Comparison of ENCODE assay signal across 11 cellular contexts in the genomic region with DNA sequence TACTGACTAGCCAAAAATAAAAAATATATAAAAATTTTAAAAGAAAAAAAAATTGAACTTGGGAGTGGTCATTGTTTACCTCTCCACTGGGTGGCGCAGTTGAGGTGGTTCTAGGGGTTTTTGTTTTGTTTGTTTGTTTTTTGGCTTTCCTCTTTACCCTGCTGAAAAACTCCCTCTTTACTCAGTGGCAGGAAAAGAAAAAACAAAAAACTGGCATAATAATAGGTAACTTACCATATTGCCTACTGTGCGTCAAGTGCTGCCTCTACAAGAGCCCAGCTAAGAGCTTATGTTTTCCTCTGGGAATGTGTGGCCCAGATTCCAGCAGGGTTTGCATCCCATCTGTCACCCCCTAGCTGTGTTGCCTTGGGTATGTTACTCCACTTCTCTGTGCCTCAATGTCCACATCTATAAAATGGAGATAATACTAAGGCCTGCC. TPM values are rescaled to one million over a fixed set of nuclear protein-coding genes. Genes with fewer than 3 reads are reported as not detected.
DNase-seq lines count a peak whose midpoint lies in the region; ATAC-seq, FAIRE-seq and TF ChIP-seq lines count a peak whose summit lies in the region.
"Not testable (repeated sequence)": the region's sequence is repeated elsewhere in the genome, so short reads cannot be mapped to it uniquely, and the experiment has no call there.
"Had no signal": no experiment of that assay in that cellular context is flagged by ENCODE, and none has a peak within 500 bp of the region (broad histone marks: within the 10 kb centered on the region; RNA-seq: fewer than 3 reads in every experiment).

No MANE protein-coding gene starts in this region.

- TF ChIP-seq RAD21 in HCT116 (IDR thresholded peaks at IDR 0.05; ENCODE audit: low read depth), result peak; percentile 51
- TF ChIP-seq RAD21 in K562 (CRISPR knock-in tag; conservative IDR thresholded peaks at IDR 0.05 in 1 of 2, IDR thresholded peaks at IDR 0.05 in 1 of 2), result peak; percentile 22 to 47; a peak in 3 of 4 replicates

- not testable (repeated sequence) for H3K9me3 Mint-ChIP-seq in CD14-positive monocyte

- TF ChIP-seq EP300 in K562 (IDR thresholded peaks at IDR 0.05; ENCODE audit: low read length), result not testable (repeated sequence)

- H3K4me2 ChIP-seq in HCT116 (ENCODE audit: low read length); OCI-LY7 (ENCODE audit: low read length); K562 (ENCODE audit: insufficient read depth, low read length); mesendoderm (ENCODE audit: low read length): not testable (repeated sequence)

- not testable (repeated sequence) for DNase-seq in CD14-positive monocyte (ENCODE audit: low spot score); HCT116 (ENCODE audit: low read depth, low spot score)
- peak; percentile 13 for DNase-seq in OCI-LY7 (ENCODE audit: low spot score)
- peak; percentile 39 to 40 for DNase-seq in activated CD4-positive, alpha-beta T cell treated with anti-CD3 and anti-CD28 coated beads, Interleukin-2, amount 50 U/mL, for 4 hours
- DNase-seq in K562 (ENCODE audit: extremely low read depth in 1 of 4, low spot score in 3 of 4), result peak in 3 of 4 experiments; percentile 27 to 32 (median 29)
- peak; percentile 33 for DNase-seq in fibroblast of the aortic adventitia (ENCODE audit: low read depth)
- peak; percentile 42 for DNase-seq in mesendoderm
- DNase-seq in stimulated activated CD4-positive, alpha-beta T cell treated with anti-CD3 and anti-CD28 coated beads, Interleukin-4, amount 100 ng/mL, for 1 hour, result peak; percentile 48

- H3K9me3 ChIP-seq in HCT116 (ENCODE audit: control insufficient read depth in 1 of 2, insufficient read depth in 1 of 2, low read depth in 1 of 2, low read length in 2 of 2); OCI-LY7 (ENCODE audit: low read length); K562 (replicated peaks; ENCODE audit: control insufficient read depth, insufficient read depth, low read depth, low read length): not testable (repeated sequence)

- CTCF ChIA-PET in HCT116 (lab: Charles Lee), result interaction anchor here (0.7 to 1.7 kb wide), 5 partner anchors 12 to 970 kb away, joined by 3 to 13 read pairs (median 4); no protein-coding TSS in a partner anchor
- CTCF ChIA-PET in OCI-LY7 (lab: Charles Lee; ENCODE audit: unreplicated experiment), result not testable (repeated sequence)
- CTCF ChIA-PET in K562 (lab: Yijun Ruan, JAX; ENCODE audit: low intra/inter-chr PET ratio), result interaction anchor here (0.6 to 1.3 kb wide), 6 partner anchors 18 to 328 kb away, joined by 3 to 6 read pairs (median 4); no protein-coding TSS in a partner anchor

- not testable (repeated sequence) for H3K79me2 ChIP-seq in HCT116 (ENCODE audit: insufficient read depth, low read length); OCI-LY7 (ENCODE audit: insufficient read depth, low read depth, low read length); K562 (ENCODE audit: control insufficient read depth, insufficient read depth, low read length); mesendoderm (ENCODE audit: control insufficient read depth, insufficient read depth, low read length)

- H2AFZ ChIP-seq in HCT116 (ENCODE audit: low read depth, low read length, poor library complexity, severe bottlenecking); OCI-LY7 (ENCODE audit: low read length); K562 (ENCODE audit: low read depth, low read length): not testable (repeated sequence)

- H4K8ac ChIP-seq in mesendoderm (ENCODE audit: low read depth, low read length), result not testable (repeated sequence)

- not testable (repeated sequence) for ATAC-seq in HCT116, K562

- H3K36me3 ChIP-seq in HCT116 (ENCODE audit: control insufficient read depth in 1 of 2, insufficient read depth in 2 of 2, low read length in 2 of 2); OCI-LY7 (ENCODE audit: insufficient read depth, low read length); K562 (ENCODE audit: control insufficient read depth, insufficient read depth, low read length); mesendoderm (ENCODE audit: control insufficient read depth, insufficient read depth, low read length): not testable (repeated sequence)

- RAD21 ChIA-PET in HCT116 (lab: Charles Lee; ENCODE audit: low non-redundant PET in 1 of 2, low total read pairs in 2 of 2, uncharacterized antibody in 2 of 2, unreplicated experiment in 2 of 2), result interaction anchor here in 1 of 2 experiments (0.6 to 1.2 kb wide), 2 partner anchors 17 to 322 kb away, joined by 4 to 6 read pairs; no protein-coding TSS in a partner anchor

- H3K27ac Mint-ChIP-seq in CD14-positive monocyte, result not testable (repeated sequence)

- H3K4me3 ChIP-seq in HCT116 (replicated peaks in 1 of 2; ENCODE audit: low read depth in 1 of 2, low read length in 2 of 2); OCI-LY7 (ENCODE audit: low read depth, low read length, poor library complexity, severe bottlenecking); K562; fibroblast of the aortic adventitia (ENCODE audit: low read depth, low read length); mesendoderm (ENCODE audit: low read length): not testable (repeated sequence)

- H3K9me2 ChIP-seq in HCT116 (ENCODE audit: insufficient read depth); OCI-LY7 (ENCODE audit: insufficient read depth, low read length): not testable (repeated sequence)

- intact Hi-C loops in CD14-positive monocyte (cut with micrococcal nuclease), result loop anchor here in 1 of 2 donors (2.0 kb wide), 1 partner anchor 182 kb away; no protein-coding TSS in a partner anchor
- intact Hi-C loops in HCT116 (cut with micrococcal nuclease); OCI-LY7 (cut with micrococcal nuclease; ENCODE audit: unreplicated experiment): not testable (repeated sequence)
- intact Hi-C loops in K562 (cut with micrococcal nuclease), result loop anchor here (5.0 kb wide), 1 partner anchor 136 kb away; a partner anchor contains a TSS

- not testable (repeated sequence) for H3K4me3 Mint-ChIP-seq in CD14-positive monocyte

- not testable (repeated sequence) for H3K79me1 ChIP-seq in mesendoderm (ENCODE audit: low read length)

- H3K4me1 ChIP-seq in HCT116 (ENCODE audit: control insufficient read depth in 1 of 2, insufficient read depth in 2 of 2, low read length in 2 of 2) (peaks cover 0 to 13% of the 10 kb centered on the region in 2 experiments; a peak in 2 of 4 replicates), K562 (replicated peaks in 1 of 2; ENCODE audit: control insufficient read depth in 2 of 2, insufficient read depth in 2 of 2, low read length in 2 of 2) (peaks cover 0 to 14% of the 10 kb centered on the region in 2 experiments; a peak in 3 of 5 replicates)
- not testable (repeated sequence) for H3K4me1 ChIP-seq in OCI-LY7 (ENCODE audit: insufficient read depth, low read length, poor library complexity, severe bottlenecking); mesendoderm (ENCODE audit: control insufficient read depth, low read depth, low read length)

- peak; percentile 80 for FAIRE-seq in K562 (lab: Jason Lieb, UNC)

- not testable (repeated sequence) for H3K23ac ChIP-seq in mesendoderm (ENCODE audit: low read length)

- H2BK15ac ChIP-seq in mesendoderm (replicated peaks; ENCODE audit: low read depth), result not testable (repeated sequence)

- not testable (repeated sequence) for H2AK5ac ChIP-seq in mesendoderm (ENCODE audit: low read length)

- H3K9ac ChIP-seq in HCT116 (ENCODE audit: low read length); K562 (ENCODE audit: insufficient read depth in 1 of 2, low read depth in 2 of 2, low read length in 2 of 2); mesendoderm (ENCODE audit: low read length): not testable (repeated sequence)

- H3K4ac ChIP-seq in mesendoderm (ENCODE audit: low read depth, low read length), result not testable (repeated sequence)

- in situ Hi-C loops in K562 (cut with MboI), result not testable (repeated sequence)

- TF ChIP-seq POLR2A in HCT116 (IDR thresholded peaks at IDR 0.05; ENCODE audit: borderline replicate concordance, extremely low read depth, insufficient read depth, insufficient read length); K562 (conservative IDR thresholded peaks at IDR 0.05): not testable (repeated sequence)

- POLR2A ChIA-PET in HCT116 (lab: Charles Lee); OCI-LY7 (lab: Charles Lee); K562 (lab: Yijun Ruan, JAX): not testable (repeated sequence)

- H4K5ac ChIP-seq in mesendoderm (ENCODE audit: low read length), result not testable (repeated sequence)

- not testable (repeated sequence) for H2BK5ac ChIP-seq in mesendoderm (ENCODE audit: low read length)

- not testable (repeated sequence) for H4K20me1 ChIP-seq in HCT116 (ENCODE audit: insufficient read depth); OCI-LY7 (ENCODE audit: insufficient read depth, low read length); K562 (replicated peaks; ENCODE audit: control insufficient read depth, insufficient read depth, low read length)

- peaks cover 22 to 33% (median 33%) of the 10 kb centered on the region in 3 donors for H3K27me3 Mint-ChIP-seq in CD14-positive monocyte (ENCODE audit: low read depth in 3 of 3)

- not testable (repeated sequence) for H3K9me1 ChIP-seq in K562 (ENCODE audit: control insufficient read depth, insufficient read depth, low read length)

- TF ChIP-seq CTCF in CD14-positive monocyte (IDR thresholded peaks at IDR 0.05) (peak; percentile 75), HCT116 (IDR thresholded peaks at IDR 0.05 in 2 of 3, conservative IDR thresholded peaks at IDR 0.05 in 1 of 3; ENCODE audit: borderline replicate concordance in 1 of 3, insufficient read depth in 1 of 3, low read depth in 2 of 3, low read length in 2 of 3) (peak; percentile 48 to 66 (median 63); a peak in 5 of 6 replicates), OCI-LY7 (conservative IDR thresholded peaks at IDR 0.05; ENCODE audit: low read length) (peak; percentile 77), K562 (IDR thresholded peaks at IDR 0.05 in 2 of 3, conservative IDR thresholded peaks at IDR 0.05 in 1 of 3; ENCODE audit: insufficient read depth in 2 of 3, low read depth in 1 of 3, low read length in 3 of 3) (peak; percentile 42 to 73 (median 59); a peak in 5 of 6 replicates), fibroblast of the aortic adventitia (IDR thresholded peaks at IDR 0.05; ENCODE audit: insufficient read depth, low read length) (peak; percentile 68)

- WGBS in K562 (ENCODE audit: insufficient coverage, low coverage, missing lambda C conversion rate), result 15% methylated on average over 2 of the region's 2 CpGs
- no CpG with 5 or more reads among the region's 2 CpGs for WGBS in mesendoderm (ENCODE audit: extremely low coverage, insufficient coverage, low lambda C conversion rate)

- H3K4me1 Mint-ChIP-seq in CD14-positive monocyte, result peaks cover 16% of the 10 kb centered on the region

- H2BK120ac ChIP-seq in mesendoderm (ENCODE audit: low read depth, low read length), result not testable (repeated sequence)

- not testable (repeated sequence) for H3K18ac ChIP-seq in mesendoderm (ENCODE audit: low read length)

- H3K56ac ChIP-seq in mesendoderm (ENCODE audit: low read length), result not testable (repeated sequence)

- H3K36me3 Mint-ChIP-seq in CD14-positive monocyte, result not testable (repeated sequence)

- not testable (repeated sequence) for H3K27ac ChIP-seq in HCT116 (ENCODE audit: low read depth, low read length); OCI-LY7 (ENCODE audit: low read depth, low read length, poor library complexity, severe bottlenecking); K562 (ENCODE audit: extremely low read depth, low read depth, low read length); mesendoderm (ENCODE audit: low read depth, low read length)

- BruUV-seq in HCT116 (replicated peaks; lab: Mats Ljungman, UMichigan); OCI-LY7 (replicated peaks; lab: Mats Ljungman, UMichigan); K562 (replicated peaks; lab: Mats Ljungman, UMichigan): not testable (repeated sequence)

- not testable (repeated sequence) for H3K27me3 ChIP-seq in HCT116 (ENCODE audit: insufficient read depth, low read length); K562 (ENCODE audit: control insufficient read depth in 2 of 2, insufficient read depth in 2 of 2, low read length in 2 of 2); mesendoderm (ENCODE audit: insufficient read depth, low read length, poor library complexity)

RNA-seq across cellular contexts. Expression of a gene that starts 12.6 kb away (rescaled TPM):
- polyA plus RNA-seq in CD14-positive monocyte (not detected), K562 (2011; rRNA removed) (0.03 and 0.16 TPM in 2 replicates), K562 (2014; fragmentation: Illumina TruSeq; extraction: Trizol) (0.28 and 0.71 TPM in 2 replicates), K562 (2014; fragmentation: Nextera tagmentation; extraction: Ambion mirVana) (under 1 TPM; 0.10 to 0.11 TPM), K562 (2014; rRNA removed) (0.04 TPM in 1 of 2 replicates, not detected in the other)
- total RNA-seq in HCT116 (2021; ENCODE audit: unreplicated experiment) (not detected), OCI-LY7 (2022) (not detected in 2 replicates), K562 (2014; rRNA removed) (0.77 TPM in 1 of 2 replicates, not detected in the other), K562 (2014; rRNA removed; fragmentation: Illumina TruSeq; extraction: Trizol) (0.25 TPM in 1 of 2 replicates, not detected in the other), K562 (2015; rRNA removed; fragmentation: Illumina TruSeq; extraction: Trizol) (0.11 TPM in 1 of 2 replicates, not detected in the other), K562 (2021) (0.38 TPM in 1 of 2 replicates, not detected in the other), fibroblast of the aortic adventitia (ENCODE audit: low replicate concordance) (not detected in 2 replicates)
- polyA plus RNA-seq in HCT116 (2012), result 0.14 and 0.21 TPM in 2 replicates
- total RNA-seq in OCI-LY7 (2014; rRNA removed; shearing (Covaris generic)), result not detected in 2 replicates
- total RNA-seq in K562 (2011; cell fraction: chromatin; rRNA removed; ENCODE audit: low replicate concordance), result 2.7 and 3.1 TPM in 2 replicates
- total RNA-seq in K562 (2011; cell fraction: nucleolus; rRNA removed), result 0.17 and 0.39 TPM in 2 replicates
- total RNA-seq in K562 (2011; cell fraction: nucleoplasm; rRNA removed), result 1.5 and 3.0 TPM in 2 replicates
- 0.12 and 0.35 TPM in 2 replicates for polyA plus RNA-seq in K562 (2011; cell fraction: cytosol; rRNA removed)
- 0.28 and 0.40 TPM in 2 replicates for polyA plus RNA-seq in K562 (2011; cell fraction: nucleus; rRNA removed)
- 0.44 and 1.4 TPM in 2 replicates for polyA plus RNA-seq in K562 (2012)
- 0.12 TPM in 1 of 2 replicates, not detected in the other for polyA minus RNA-seq in K562 (2011; rRNA and poly(A)+ RNA removed)
- not detected in 2 replicates for polyA minus RNA-seq in K562 (2011; cell fraction: cytosol; rRNA and poly(A)+ RNA removed)
- polyA minus RNA-seq in K562 (2011; cell fraction: nucleus; rRNA and poly(A)+ RNA removed), result 0.67 TPM in 1 of 2 replicates, not detected in the other
- polyA plus RNA-seq in mesendoderm (2013, experiment 1 of 2), result 0.18 TPM
- polyA plus RNA-seq in mesendoderm (2013, experiment 2 of 2), result 0.10 TPM
- total RNA-seq: aorta; subcutaneous adipose tissue; T-helper 2 cell treated with Interferon-gamma antibody and Interleukin-4, amounts not matched to agents 100 ng/mL and 5 ng/mL, for 36 hours had no signal
- polyA plus RNA-seq: aorta had no signal

RNA-seq across cellular contexts. Expression of a gene that starts 38.5 kb away (rescaled TPM):
- not detected for polyA plus RNA-seq in CD14-positive monocyte
- not detected for total RNA-seq in HCT116 (2021; ENCODE audit: unreplicated experiment)
- polyA plus RNA-seq in HCT116 (2012), result not detected in 2 replicates
- total RNA-seq in OCI-LY7 (2014; rRNA removed; shearing (Covaris generic)), result not detected in 2 replicates
- not detected in 2 replicates for total RNA-seq in OCI-LY7 (2022)
- not detected in 2 replicates for total RNA-seq in K562 (2011; cell fraction: chromatin; rRNA removed; ENCODE audit: low replicate concordance)
- not detected in 2 replicates for total RNA-seq in K562 (2011; cell fraction: nucleolus; rRNA removed)
- total RNA-seq in K562 (2011; cell fraction: nucleoplasm; rRNA removed), result not detected in 2 replicates
- not detected in 2 replicates for total RNA-seq in K562 (2014; rRNA removed)
- not detected in 2 replicates for total RNA-seq in K562 (2014; rRNA removed; fragmentation: Illumina TruSeq; extraction: Trizol)
- total RNA-seq in K562 (2015; rRNA removed; fragmentation: Illumina TruSeq; extraction: Trizol), result not detected in 2 replicates
- not detected in 2 replicates for total RNA-seq in K562 (2021)
- polyA plus RNA-seq in K562 (2011; rRNA removed), result not detected in 2 replicates
- polyA plus RNA-seq in K562 (2011; cell fraction: cytosol; rRNA removed), result not detected in 2 replicates
- not detected in 2 replicates for polyA plus RNA-seq in K562 (2011; cell fraction: nucleus; rRNA removed)
- polyA plus RNA-seq in K562 (2012), result not detected in 2 replicates
- not detected in 2 replicates for polyA plus RNA-seq in K562 (2014; fragmentation: Illumina TruSeq; extraction: Trizol)
- polyA plus RNA-seq in K562 (2014; fragmentation: Nextera tagmentation; extraction: Ambion mirVana), result not detected
- polyA plus RNA-seq in K562 (2014; rRNA removed), result not detected in 2 replicates
- not detected in 2 replicates for polyA minus RNA-seq in K562 (2011; rRNA and poly(A)+ RNA removed)
- not detected in 2 replicates for polyA minus RNA-seq in K562 (2011; cell fraction: cytosol; rRNA and poly(A)+ RNA removed)
- polyA minus RNA-seq in K562 (2011; cell fraction: nucleus; rRNA and poly(A)+ RNA removed), result not detected in 2 replicates
- total RNA-seq in fibroblast of the aortic adventitia (ENCODE audit: low replicate concordance), result not detected in 2 replicates
- polyA plus RNA-seq in mesendoderm (2013, experiment 1 of 2), result 0.10 TPM
- polyA plus RNA-seq in mesendoderm (2013, experiment 2 of 2), result 0.04 TPM
- total RNA-seq: aorta; subcutaneous adipose tissue; T-helper 2 cell treated with Interferon-gamma antibody and Interleukin-4, amounts not matched to agents 100 ng/mL and 5 ng/mL, for 36 hours had no signal
- polyA plus RNA-seq: aorta had no signal
